Comparison of ENCODE assay signal across 14 cellular contexts in genomic region chr6:49464691-49465090, GRCh38. TPM values are rescaled to one million over a fixed set of nuclear protein-coding genes. Genes with fewer than 3 reads are reported as not detected.
DNase-seq lines count a peak whose midpoint lies in the region; ATAC-seq, FAIRE-seq and TF ChIP-seq lines count a peak whose summit lies in the region.
"Had no signal": no experiment of that assay in that cellular context is flagged by ENCODE, and none has a peak within 500 bp of the region (broad histone marks: within the 10 kb centered on the region; RNA-seq: fewer than 3 reads in every experiment).

No MANE protein-coding gene starts in this region.

- no peak overlapping the region for H2BK120ac ChIP-seq in trophoblast cell (ENCODE audit: insufficient read depth, low read length, poor library complexity)

- H3K9ac ChIP-seq in PC-3 (ENCODE audit: low read length), result no peak overlapping the region
- no peak overlapping the region for H3K9ac ChIP-seq in endothelial cell of umbilical vein (replicated peaks; ENCODE audit: extremely low read depth, insufficient read depth, low read length)
- H3K9ac ChIP-seq in trophoblast cell (ENCODE audit: low read length), result no peak overlapping the region

- H2AK5ac ChIP-seq in trophoblast cell (ENCODE audit: low read length), result no peak overlapping the region

- H3K27me3 ChIP-seq in DOHH2 (ENCODE audit: control insufficient read depth, low read length), result no peaks in the 10 kb centered on the region
- H3K27me3 ChIP-seq in PC-3 (ENCODE audit: low read length), result no peaks in the 10 kb centered on the region
- no peaks in the 10 kb centered on the region for H3K27me3 ChIP-seq in endothelial cell of umbilical vein (ENCODE audit: control insufficient read depth in 2 of 2, insufficient read depth in 2 of 2, low read length in 2 of 2)
- H3K27me3 ChIP-seq in trophoblast cell (ENCODE audit: insufficient read depth, low read length), result no peaks in the 10 kb centered on the region
- H3K27me3 ChIP-seq: gastroesophageal sphincter, left lung had no signal

- H3K4me1 ChIP-seq in A549 (peaks cover 13% of the 10 kb centered on the region; the same call in 2 of the 3 replicates), DOHH2 (ENCODE audit: control insufficient read depth, low read length) (peaks cover 35% of the 10 kb centered on the region), PC-3 (ENCODE audit: insufficient read depth, low read length) (peaks cover 18% of the 10 kb centered on the region), endothelial cell of umbilical vein (ENCODE audit: control insufficient read depth, extremely low read depth, insufficient read depth, low read length) (peaks cover 19% of the 10 kb centered on the region), trophoblast cell (ENCODE audit: control insufficient read depth in 1 of 2, insufficient read depth in 2 of 2, low read length in 2 of 2) (no peaks in the 10 kb centered on the region)

- no peak for DNase-seq in A549 (ENCODE audit: low read depth in 1 of 2, low spot score in 1 of 2)
- DNase-seq in PC-3, result no peak
- no peak for DNase-seq in endothelial cell of umbilical vein (ENCODE audit: low read depth, low spot score)
- DNase-seq in trophoblast cell, result no peak
- DNase-seq in stimulated activated CD4-positive, alpha-beta T cell treated with anti-CD3 and anti-CD28 coated beads, Interleukin-2, amount 100 ng/mL, for 48 hours, result no peak
- no peak for DNase-seq in Right ventricle myocardium inferior (ENCODE audit: missing footprints)
- DNase-seq: left lung; NCI-H187 treated with DMSO at 0.1 percent for 48 hours; stimulated activated CD4-positive, alpha-beta T cell treated with anti-CD3 and anti-CD28 coated beads, Interleukin-4, amount 100 ng/mL, for 1 hour; substantia nigra had no signal

- no peak overlapping the region for H3K18ac ChIP-seq in trophoblast cell (ENCODE audit: low read length)

- no peaks in the 10 kb centered on the region for H3F3A ChIP-seq in DOHH2 (ENCODE audit: control insufficient read depth, insufficient read depth)
- H3F3A ChIP-seq in PC-3 (ENCODE audit: low read length, unreplicated experiment), result no peaks in the 10 kb centered on the region

- H4K20me1 ChIP-seq in DOHH2 (ENCODE audit: control insufficient read depth, insufficient read depth, low read depth, low read length) (no peaks in the 10 kb centered on the region), PC-3 (ENCODE audit: low read length) (no peaks in the 10 kb centered on the region), endothelial cell of umbilical vein (replicated peaks; ENCODE audit: control insufficient read depth, extremely low read depth, insufficient read depth, low read length) (no peaks in the 10 kb centered on the region)

- H2BK12ac ChIP-seq in trophoblast cell (ENCODE audit: low read length), result no peak overlapping the region

- H2AFZ ChIP-seq in PC-3 (ENCODE audit: low read length) (no peak overlapping the region), endothelial cell of umbilical vein (ENCODE audit: low read depth, low read length) (no peak overlapping the region), trophoblast cell (ENCODE audit: insufficient read depth, low read length, poor library complexity) (no peak overlapping the region)

- intact Hi-C loops in PC-3 (cut with micrococcal nuclease), result no loop called here
- intact Hi-C loops in endothelial cell of umbilical vein (cut with micrococcal nuclease), result no loop called here
- intact Hi-C loops in Right ventricle myocardium inferior (cut with DNase I), result no loop called here

- 72% methylated on average over 2 of the region's 2 CpGs for WGBS in A549 (ENCODE audit: missing lambda C conversion rate)
- no CpG with 5 or more reads among the region's 2 CpGs for WGBS in trophoblast cell (ENCODE audit: extremely low coverage, insufficient coverage, insufficient read length)

- H3K4ac ChIP-seq in trophoblast cell (ENCODE audit: low read depth, low read length), result no peak overlapping the region

- no peak for TF ChIP-seq RAD21 in A549 (conservative IDR thresholded peaks at IDR 0.05 in 1 of 2, IDR thresholded peaks at IDR 0.05 in 1 of 2)

- no TSS peak for BruUV-seq in PC-3 (replicated peaks; lab: Mats Ljungman, UMichigan)
- no TSS peak for BruUV-seq in endothelial cell of umbilical vein (replicated peaks; lab: Mats Ljungman, UMichigan)

- no peak overlapping the region for H2BK5ac ChIP-seq in trophoblast cell (ENCODE audit: low read depth, low read length, poor library complexity)

- H3K4me2 ChIP-seq in A549, result peak overlapping the region; percentile 85
- peak overlapping the region; percentile 87 for H3K4me2 ChIP-seq in DOHH2 (ENCODE audit: low read length)
- H3K4me2 ChIP-seq in PC-3 (ENCODE audit: low read length), result peak overlapping the region; percentile 97
- no peak overlapping the region for H3K4me2 ChIP-seq in endothelial cell of umbilical vein (ENCODE audit: insufficient read depth, low read length)
- no peak overlapping the region for H3K4me2 ChIP-seq in trophoblast cell (ENCODE audit: low read length)

- CTCF ChIA-PET in A549 (lab: Yijun Ruan, JAX), result interaction anchor here (0.9 to 1.1 kb wide), 3 partner anchors 17 to 156 kb away, joined by 3 to 4 read pairs (median 3); no protein-coding TSS in a partner anchor
- CTCF ChIA-PET in PC-3 (lab: Charles Lee), result no interaction called here
- CTCF ChIA-PET in endothelial cell of umbilical vein (lab: Charles Lee), result no interaction called here

- no peak overlapping the region for H4K12ac ChIP-seq in trophoblast cell (ENCODE audit: low read depth, low read length)

- H3K9me2 ChIP-seq in DOHH2 (replicated peaks; ENCODE audit: control insufficient read depth, low read length) (no peaks in the 10 kb centered on the region), PC-3 (replicated peaks; ENCODE audit: low read length) (no peaks in the 10 kb centered on the region)

- H3K9me1 ChIP-seq in endothelial cell of umbilical vein (replicated peaks; ENCODE audit: control insufficient read depth, extremely low read depth, insufficient read depth, low read length), result no peaks in the 10 kb centered on the region

- no peak overlapping the region for H4K8ac ChIP-seq in trophoblast cell (ENCODE audit: low read depth, low read length)

- H3K79me1 ChIP-seq in trophoblast cell (ENCODE audit: low read length), result no peaks in the 10 kb centered on the region

- no peak overlapping the region for H3K23ac ChIP-seq in trophoblast cell (ENCODE audit: low read length)

- H3K27ac ChIP-seq in A549, result no peak overlapping the region
- no peak overlapping the region for H3K27ac ChIP-seq in DOHH2 (ENCODE audit: low read depth, low read length)
- H3K27ac ChIP-seq in PC-3 (ENCODE audit: low read length), result no peak overlapping the region
- no peak overlapping the region for H3K27ac ChIP-seq in endothelial cell of umbilical vein (ENCODE audit: insufficient read depth, low read depth, low read length)
- no peak overlapping the region for H3K27ac ChIP-seq in trophoblast cell (ENCODE audit: low read depth, low read length)
- H3K27ac ChIP-seq: gastroesophageal sphincter, left lung had no signal

- H3K36me3 ChIP-seq in DOHH2 (ENCODE audit: control insufficient read depth, low read length), result peaks cover 50% of the 10 kb centered on the region
- H3K36me3 ChIP-seq in PC-3 (ENCODE audit: low read depth, low read length), result no peaks in the 10 kb centered on the region
- H3K36me3 ChIP-seq in endothelial cell of umbilical vein (ENCODE audit: control insufficient read depth in 2 of 2, extremely low read depth in 1 of 2, insufficient read depth in 2 of 2, low read length in 2 of 2), result no peaks in the 10 kb centered on the region
- no peaks in the 10 kb centered on the region for H3K36me3 ChIP-seq in trophoblast cell (ENCODE audit: control insufficient read depth in 1 of 2, insufficient read depth in 2 of 2, low read length in 2 of 2)
- H3K36me3 ChIP-seq: gastroesophageal sphincter, left lung had no signal

- ATAC-seq in A549, result no peak
- ATAC-seq in PC-3, result no peak
- no peak for ATAC-seq in GM19452 (IDR thresholded peaks at IDR 0.05; ENCODE audit: unreplicated experiment)
- no peak for ATAC-seq in Right ventricle myocardium inferior
- ATAC-seq: gastroesophageal sphincter, left lung had no signal

- no peak for TF ChIP-seq CTCF in A549 (IDR thresholded peaks at IDR 0.05)
- no peak for TF ChIP-seq CTCF in DOHH2 (IDR thresholded peaks at IDR 0.05; ENCODE audit: low read depth, low read length, poor library complexity, severe bottlenecking)
- no peak for TF ChIP-seq CTCF in PC-3 (conservative IDR thresholded peaks at IDR 0.05; ENCODE audit: low read depth, low read length)
- no peak for TF ChIP-seq CTCF in endothelial cell of umbilical vein (IDR thresholded peaks at IDR 0.05; ENCODE audit: extremely low read depth in 1 of 2, insufficient read depth in 1 of 2, low read depth in 1 of 2, low read length in 2 of 2)

- no peak for TF ChIP-seq EP300 in A549 (IDR thresholded peaks at IDR 0.05)

- H4K91ac ChIP-seq in trophoblast cell (ENCODE audit: low read depth, low read length), result no peak overlapping the region

- H3K79me2 ChIP-seq in DOHH2 (ENCODE audit: control insufficient read depth, low read length) (peaks cover 96% of the 10 kb centered on the region), PC-3 (ENCODE audit: low read length) (peaks cover 90% of the 10 kb centered on the region), endothelial cell of umbilical vein (ENCODE audit: control insufficient read depth, insufficient read depth, low read length) (peaks cover 21% of the 10 kb centered on the region), trophoblast cell (ENCODE audit: control insufficient read depth, insufficient read depth, low read length, poor library complexity) (peaks cover 2% of the 10 kb centered on the region)

- no peak overlapping the region for H3K14ac ChIP-seq in trophoblast cell (ENCODE audit: low read length)

- FAIRE-seq in A549 (lab: Jason Lieb, UNC) (no peak), endothelial cell of umbilical vein (lab: Jason Lieb, UNC) (peak; percentile 15)

- TF ChIP-seq POLR2A in A549 (IDR thresholded peaks at IDR 0.05; ENCODE audit: low read length) (no peak), endothelial cell of umbilical vein (IDR thresholded peaks at IDR 0.05; ENCODE audit: low read depth, low read length) (no peak)

- H3K4me3 ChIP-seq in A549 (no peak overlapping the region), DOHH2 (ENCODE audit: low read length) (peak overlapping the region; percentile 99), PC-3 (ENCODE audit: low read length) (peak overlapping the region; percentile 85), endothelial cell of umbilical vein (replicated peaks in 1 of 3; ENCODE audit: insufficient read depth in 1 of 3, low read depth in 1 of 3, low read length in 3 of 3) (no peak overlapping the region), trophoblast cell (ENCODE audit: low read depth, low read length) (no peak overlapping the region)

- H3K9me3 ChIP-seq in A549 (no peaks in the 10 kb centered on the region), DOHH2 (ENCODE audit: control insufficient read depth, insufficient read depth, low read length) (no peaks in the 10 kb centered on the region), PC-3 (ENCODE audit: low read length) (no peaks in the 10 kb centered on the region), endothelial cell of umbilical vein (replicated peaks; ENCODE audit: control insufficient read depth, insufficient read depth, low read length) (no peaks in the 10 kb centered on the region), trophoblast cell (ENCODE audit: insufficient read depth, low read depth, low read length) (no peaks in the 10 kb centered on the region)
- H3K9me3 ChIP-seq: gastroesophageal sphincter, left lung had no signal

- POLR2A ChIA-PET in A549 (lab: Yijun Ruan, JAX) (no interaction called here), PC-3 (lab: Charles Lee; ENCODE audit: unreplicated experiment) (no interaction called here), endothelial cell of umbilical vein (lab: Charles Lee) (no interaction called here)

- dilution Hi-C loops in endothelial cell of umbilical vein (cut with MboI; ENCODE audit: extremely low pct_ligation_motif_present, low sequenced_read_pairs), result no loop called here

RNA-seq across cellular contexts. Expression of gene CENPQ, which starts 1.5 kb away (rescaled TPM):
- polyA plus RNA-seq in A549 (2011; rRNA removed) (9.7 and 14.2 TPM in 2 replicates), A549 (2017; fragmentation: RNase III; extraction: RNeasy Plus Mini Kit Qiagen cat#74134 plus additional on column Dnase treatment) (9.7 to 11.4 TPM (median 10.2 TPM) in 3 replicates), endothelial cell of umbilical vein (2.2 and 3.3 TPM in 2 replicates)
- 2.8 and 2.9 TPM in 2 replicates for polyA plus RNA-seq in A549 (2012; cell fraction: cytosol; rRNA removed)
- polyA plus RNA-seq in A549 (2012; cell fraction: nucleus; rRNA removed), result 0.84 and 2.0 TPM in 2 replicates
- polyA minus RNA-seq in A549 (2011; rRNA and poly(A)+ RNA removed), result 1.2 and 1.5 TPM in 2 replicates
- total RNA-seq in PC-3 (2014; rRNA removed) (8.3 and 9.7 TPM in 2 replicates), endothelial cell of umbilical vein (8.0 and 8.2 TPM in 2 replicates), Right ventricle myocardium inferior (4.3 TPM)
- 3.9 and 5.1 TPM in 2 replicates for polyA plus RNA-seq in endothelial cell of umbilical vein (2011; cell fraction: cytosol; rRNA removed)
- polyA plus RNA-seq in endothelial cell of umbilical vein (2011; cell fraction: nucleus; rRNA removed), result 3.3 and 5.0 TPM in 2 replicates
- 3.8 and 7.1 TPM in 2 replicates for polyA plus RNA-seq in endothelial cell of umbilical vein (2012)
- 0.79 and 1.2 TPM in 2 replicates for polyA minus RNA-seq in endothelial cell of umbilical vein
- polyA minus RNA-seq in endothelial cell of umbilical vein (2011; cell fraction: cytosol; rRNA and poly(A)+ RNA removed), result 1.8 TPM
- polyA minus RNA-seq in endothelial cell of umbilical vein (2011; cell fraction: nucleus; rRNA and poly(A)+ RNA removed), result 0.87 and 2.0 TPM in 2 replicates
- 9.1 and 9.3 TPM in 2 replicates for polyA plus RNA-seq in trophoblast cell (2013)

RNA-seq across cellular contexts. Expression of gene MMUT, which starts 1.6 kb away (rescaled TPM):
- 11.5 and 14.3 TPM in 2 replicates for polyA plus RNA-seq in A549 (2011; rRNA removed)
- polyA plus RNA-seq in A549 (2012; cell fraction: cytosol; rRNA removed), result 1.9 and 2.3 TPM in 2 replicates
- polyA plus RNA-seq in A549 (2012; cell fraction: nucleus; rRNA removed), result 2.1 and 3.3 TPM in 2 replicates
- 6.4 to 6.8 TPM (median 6.6 TPM) in 3 replicates for polyA plus RNA-seq in A549 (2017; fragmentation: RNase III; extraction: RNeasy Plus Mini Kit Qiagen cat#74134 plus additional on column Dnase treatment)
- 4.5 and 5.1 TPM in 2 replicates for polyA minus RNA-seq in A549 (2011; rRNA and poly(A)+ RNA removed)
- total RNA-seq in PC-3 (2014; rRNA removed), result 3.7 and 4.5 TPM in 2 replicates
- total RNA-seq in endothelial cell of umbilical vein, result 15.7 and 16.2 TPM in 2 replicates
- polyA plus RNA-seq in endothelial cell of umbilical vein, result 6.6 and 7.8 TPM in 2 replicates
- 7.9 and 8.1 TPM in 2 replicates for polyA plus RNA-seq in endothelial cell of umbilical vein (2011; cell fraction: cytosol; rRNA removed)
- polyA plus RNA-seq in endothelial cell of umbilical vein (2011; cell fraction: nucleus; rRNA removed), result 14.3 and 17.5 TPM in 2 replicates
- 12.3 and 12.7 TPM in 2 replicates for polyA plus RNA-seq in endothelial cell of umbilical vein (2012)
- 12.9 and 15.1 TPM in 2 replicates for polyA minus RNA-seq in endothelial cell of umbilical vein
- polyA minus RNA-seq in endothelial cell of umbilical vein (2011; cell fraction: cytosol; rRNA and poly(A)+ RNA removed), result 7.0 TPM
- polyA minus RNA-seq in endothelial cell of umbilical vein (2011; cell fraction: nucleus; rRNA and poly(A)+ RNA removed), result 7.5 and 9.2 TPM in 2 replicates
- polyA plus RNA-seq in trophoblast cell (2013), result 9.5 and 10.1 TPM in 2 replicates
- total RNA-seq in Right ventricle myocardium inferior, result 32.7 TPM

RNA-seq across cellular contexts. Expression of gene GLYATL3, which starts 35.0 kb away (rescaled TPM):
- polyA plus RNA-seq in A549 (2011; rRNA removed) (not detected in 2 replicates), A549 (2017; fragmentation: RNase III; extraction: RNeasy Plus Mini Kit Qiagen cat#74134 plus additional on column Dnase treatment) (not detected in 3 replicates), endothelial cell of umbilical vein (not detected in 2 replicates)
- polyA plus RNA-seq in A549 (2012; cell fraction: cytosol; rRNA removed), result not detected in 2 replicates
- polyA plus RNA-seq in A549 (2012; cell fraction: nucleus; rRNA removed), result not detected in 2 replicates
- not detected in 2 replicates for polyA minus RNA-seq in A549 (2011; rRNA and poly(A)+ RNA removed)
- total RNA-seq in PC-3 (2014; rRNA removed) (not detected in 2 replicates), endothelial cell of umbilical vein (not detected in 2 replicates), Right ventricle myocardium inferior (not detected)
- not detected in 2 replicates for polyA plus RNA-seq in endothelial cell of umbilical vein (2011; cell fraction: cytosol; rRNA removed)
- not detected in 2 replicates for polyA plus RNA-seq in endothelial cell of umbilical vein (2011; cell fraction: nucleus; rRNA removed)
- not detected in 2 replicates for polyA plus RNA-seq in endothelial cell of umbilical vein (2012)
- not detected in 2 replicates for polyA minus RNA-seq in endothelial cell of umbilical vein
- polyA minus RNA-seq in endothelial cell of umbilical vein (2011; cell fraction: cytosol; rRNA and poly(A)+ RNA removed), result not detected
- not detected in 2 replicates for polyA minus RNA-seq in endothelial cell of umbilical vein (2011; cell fraction: nucleus; rRNA and poly(A)+ RNA removed)
- polyA plus RNA-seq in trophoblast cell (2013), result not detected in 2 replicates
- total RNA-seq: gastroesophageal sphincter, left lung, posterior vena cava had no signal

Comparison
In these comparisons a context has a peak if more than half of its experiments do, and no peak if none do; other contexts are left out.
1. H3K4me2 ChIP-seq: peak in A549 (single experiment), DOHH2 (single experiment) and PC-3 (single experiment); none in endothelial cell of umbilical vein (single experiment) and trophoblast cell (single experiment).
2. H3K4me3 ChIP-seq: peak in DOHH2 (single experiment) and PC-3 (single experiment); none in A549 (single experiment), endothelial cell of umbilical vein (0 of 3) and trophoblast cell (single experiment).